8 cellular contexts compared by ENCODE assay signal in the genomic region with DNA sequence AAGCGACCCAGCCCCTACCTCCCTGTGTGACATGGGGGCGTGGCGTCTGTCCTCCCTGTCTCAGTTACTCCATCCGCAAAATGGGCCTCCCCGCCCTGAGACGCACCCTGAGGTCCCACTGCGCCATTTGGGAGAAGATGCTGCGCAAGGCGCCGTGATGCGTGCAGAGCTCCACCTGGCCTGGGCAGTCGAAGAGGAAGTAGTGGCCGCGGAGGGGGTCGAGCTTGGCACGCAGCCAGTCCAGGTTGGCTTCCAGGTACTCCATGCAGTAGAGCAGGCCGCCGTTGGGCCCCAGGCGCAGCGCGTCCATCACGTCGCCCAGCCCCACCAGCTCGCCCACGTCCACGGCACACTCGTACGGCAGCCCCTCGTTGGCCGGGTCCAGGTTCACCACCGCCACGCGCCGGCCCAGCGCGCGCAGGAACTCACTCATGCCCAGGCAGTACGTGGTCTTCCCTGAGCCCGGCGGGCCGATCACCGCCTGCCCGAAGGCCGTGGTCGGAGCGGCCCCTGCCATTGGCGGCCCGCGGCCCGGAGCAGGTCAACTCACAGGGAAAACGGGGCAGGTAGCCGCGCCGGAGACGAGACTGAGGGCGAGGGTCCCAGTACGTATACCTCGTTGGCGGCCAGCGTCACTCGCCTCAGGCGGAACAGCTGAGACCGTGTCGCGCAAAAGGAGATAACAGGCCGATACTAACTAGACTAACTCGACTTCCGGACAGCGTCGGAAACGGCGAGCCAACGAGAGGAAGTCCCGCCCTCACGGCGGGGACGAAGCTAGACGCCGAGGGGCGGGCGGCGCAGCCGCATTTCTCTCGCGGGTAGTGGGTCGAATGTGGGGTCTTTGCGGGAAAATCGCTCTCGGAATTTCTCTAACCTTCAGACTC. TPM values are rescaled to one million over a fixed set of nuclear protein-coding genes. Genes with fewer than 3 reads are reported as not detected.
DNase-seq lines count a peak whose midpoint lies in the region; ATAC-seq and TF ChIP-seq lines count a peak whose summit lies in the region.

A gene (minus strand): TSS at position 704 of the 887 bp plus-strand sequence. CDS start 187 bp downstream, at position 517.

- TF ChIP-seq POLR2A in esophagus muscularis mucosa (IDR thresholded peaks at IDR 0.05; ENCODE audit: low read depth) = no peak

- peak within 1 kb of the TSS; percentile 83 for H3K4me3 Mint-ChIP-seq in Calu3 (ENCODE audit: low read depth, unreplicated experiment)
- peak within 1 kb of the TSS; percentile 93 for H3K4me3 Mint-ChIP-seq in activated T-cell treated with anti-CD3 and anti-CD28 coated beads, Interleukin-2, amount 50 U/mL, for 72 hours

- CTCF ChIA-PET in Calu3 (lab: Charles Lee) (interaction anchor here (0.6 to 1.0 kb wide), 2 partner anchors 28 to 40 kb away, joined by 3 to 4 read pairs; no protein-coding TSS in a partner anchor), Panc1 (lab: Charles Lee) (interaction anchor here (0.6 kb wide), 1 partner anchor 77 kb away, joined by 7 read pairs; no protein-coding TSS in a partner anchor)

- no peaks in the 10 kb centered on the region for H3K9me3 Mint-ChIP-seq in Calu3 (ENCODE audit: low read depth, unreplicated experiment)
- no peaks in the 10 kb centered on the region for H3K9me3 Mint-ChIP-seq in activated T-cell treated with anti-CD3 and anti-CD28 coated beads, Interleukin-2, amount 50 U/mL, for 72 hours

- H3K27ac Mint-ChIP-seq in Calu3 (ENCODE audit: unreplicated experiment) = peak within 1 kb of the TSS; percentile 88
- peak within 1 kb of the TSS; percentile 92 for H3K27ac Mint-ChIP-seq in activated T-cell treated with anti-CD3 and anti-CD28 coated beads, Interleukin-2, amount 50 U/mL, for 72 hours

- BruUV-seq in Calu3 (replicated peaks; lab: Mats Ljungman, UMichigan) (no TSS peak), Panc1 (replicated peaks; lab: Mats Ljungman, UMichigan) (no TSS peak)

- intact Hi-C loops in Calu3 (cut with micrococcal nuclease; ENCODE audit: unreplicated experiment) (no loop called here), Panc1 (cut with micrococcal nuclease; ENCODE audit: unreplicated experiment) (no loop called here), esophagus muscularis mucosa (cut with DNase I) (no loop called here)

- H3K36me3 ChIP-seq in Panc1 (ENCODE audit: control insufficient read depth, insufficient read depth, low read length) (peaks cover 20% of the 10 kb centered on the region), esophagus muscularis mucosa (peaks cover 56 to 80% (median 76%) of the 10 kb centered on the region in 4 donors)

- H3K27me3 ChIP-seq in Panc1 (ENCODE audit: control insufficient read depth, insufficient read depth, low read length) (no peaks in the 10 kb centered on the region), esophagus muscularis mucosa (no peaks in the 10 kb centered on the region)

- no peaks in the 10 kb centered on the region for H3K27me3 Mint-ChIP-seq in Calu3 (ENCODE audit: unreplicated experiment)
- no peaks in the 10 kb centered on the region for H3K27me3 Mint-ChIP-seq in activated T-cell treated with anti-CD3 and anti-CD28 coated beads, Interleukin-2, amount 50 U/mL, for 72 hours (ENCODE audit: low read depth)

- H3K27ac ChIP-seq in Panc1 (ENCODE audit: low read length) = peak within 1 kb of the TSS; percentile 95
- peak within 1 kb of the TSS; percentile 89 to 97 (median 92) for H3K27ac ChIP-seq in esophagus muscularis mucosa (replicated peaks in 1 of 4)

- in situ Hi-C loops in Panc1 (cut with HindIII; ENCODE audit: low pct_unique_long_range_greater_than_20kb, low sequenced_read_pairs) = no loop called here

- no peak for TF ChIP-seq EP300 in esophagus muscularis mucosa (IDR thresholded peaks at IDR 0.05)

- ATAC-seq in GM21381 (IDR thresholded peaks at IDR 0.05; ENCODE audit: unreplicated experiment) (peak; percentile 85), Panc1 (peak; percentile 95)
- peak; percentile 98 for ATAC-seq in activated T-cell treated with anti-CD3 and anti-CD28 coated beads, Interleukin-2, amount 50 U/mL, for 72 hours (replicated peaks in 1 of 2)

- DNase-seq in Calu3 = peak; percentile 61
- DNase-seq in HUDEP-2 (lab: John Stamatoyannopoulos, UW; ENCODE audit: unreplicated experiment in 76 of 76) = peak in 73 of 76 experiments; percentile 38 to 83 (median 69)
- DNase-seq in Panc1 (ENCODE audit: low read depth, low spot score) = no peak
- DNase-seq in activated T-cell treated with anti-CD3 and anti-CD28 coated beads, Interleukin-2, amount 50 U/mL, for 72 hours = peak; percentile 85
- peak; percentile 93 for DNase-seq in esophagus muscularis mucosa (ENCODE audit: extremely low spot score)
- peak; percentile 83 for DNase-seq in myocyte (ENCODE audit: low read depth)
- peak; percentile 62 to 71 for DNase-seq in stimulated activated CD8-positive, alpha-beta memory T cell treated with anti-CD3 and anti-CD28 coated beads, Interleukin-7, amount 100 ng/mL, for 4 hours (ENCODE audit: low read depth in 2 of 2)

- 1% methylated on average over 43 of the region's 89 CpGs for WGBS in esophagus muscularis mucosa

- H3K36me3 Mint-ChIP-seq in Calu3 (ENCODE audit: insufficient read depth, unreplicated experiment) = peaks cover 50% of the 10 kb centered on the region
- H3K36me3 Mint-ChIP-seq in activated T-cell treated with anti-CD3 and anti-CD28 coated beads, Interleukin-2, amount 50 U/mL, for 72 hours (ENCODE audit: insufficient read depth in 2 of 2) = peaks cover 18 to 20% of the 10 kb centered on the region in 2 donors

- H3K4me1 ChIP-seq in Panc1 (ENCODE audit: control insufficient read depth, insufficient read depth, low read length) = peaks cover 17% of the 10 kb centered on the region
- peaks cover 22 to 37% (median 26%) of the 10 kb centered on the region in 4 donors for H3K4me1 ChIP-seq in esophagus muscularis mucosa

- H3K4me1 Mint-ChIP-seq in Calu3 (ENCODE audit: low read depth, unreplicated experiment) = peaks cover 12% of the 10 kb centered on the region
- H3K4me1 Mint-ChIP-seq in activated T-cell treated with anti-CD3 and anti-CD28 coated beads, Interleukin-2, amount 50 U/mL, for 72 hours (ENCODE audit: low read depth) = peaks cover 37% of the 10 kb centered on the region

- H3K4me3 ChIP-seq in Panc1 (ENCODE audit: low read depth in 2 of 2, low read length in 2 of 2) (peak within 1 kb of the TSS; percentile 82 to 95), esophagus muscularis mucosa (peak within 1 kb of the TSS; percentile 88 to 100 (median 90))

- POLR2A ChIA-PET in Panc1 (lab: Charles Lee) = interaction anchor here (0.6 kb wide), 4 partner anchors 19 to 718 kb away, joined by 4 to 13 read pairs (median 5); no protein-coding TSS in a partner anchor

- H3K9me3 ChIP-seq in Panc1 (ENCODE audit: control insufficient read depth, insufficient read depth, low read depth, low read length) (no peaks in the 10 kb centered on the region), esophagus muscularis mucosa (no peaks in the 10 kb centered on the region)

- TF ChIP-seq CTCF in Calu3 (IDR thresholded peaks at IDR 0.05; ENCODE audit: unreplicated experiment) (no peak), Panc1 (IDR thresholded peaks at IDR 0.05) (no peak), esophagus muscularis mucosa (IDR thresholded peaks at IDR 0.05) (no peak)

RNA-seq across cellular contexts. Expression of the gene that starts here (rescaled TPM):
- 23.4 and 24.3 TPM in 2 replicates for total RNA-seq in Calu3 (2022)
- 41.9 TPM for total RNA-seq in Panc1 (2021; ENCODE audit: unreplicated experiment)
- 51.1 TPM for polyA plus RNA-seq in Panc1 (2012; ENCODE audit: insufficient read length)
- total RNA-seq in activated T-cell treated with anti-CD3 and anti-CD28 coated beads, Interleukin-2, amount 50 U/mL, for 72 hours = 10 to 100 TPM; 54.8 to 55.5 TPM
- total RNA-seq in esophagus muscularis mucosa = 10 to 100 TPM in 3 of 4 donors, 1 to 10 TPM in 1; 9.6 to 16.5 (median 14.1) TPM
- total RNA-seq in myocyte = 12.0 and 14.2 TPM in 2 replicates
- 26.4 TPM for polyA plus RNA-seq in myocyte (2012)
